9 cellular contexts compared by ENCODE assay signal in the genomic region with DNA sequence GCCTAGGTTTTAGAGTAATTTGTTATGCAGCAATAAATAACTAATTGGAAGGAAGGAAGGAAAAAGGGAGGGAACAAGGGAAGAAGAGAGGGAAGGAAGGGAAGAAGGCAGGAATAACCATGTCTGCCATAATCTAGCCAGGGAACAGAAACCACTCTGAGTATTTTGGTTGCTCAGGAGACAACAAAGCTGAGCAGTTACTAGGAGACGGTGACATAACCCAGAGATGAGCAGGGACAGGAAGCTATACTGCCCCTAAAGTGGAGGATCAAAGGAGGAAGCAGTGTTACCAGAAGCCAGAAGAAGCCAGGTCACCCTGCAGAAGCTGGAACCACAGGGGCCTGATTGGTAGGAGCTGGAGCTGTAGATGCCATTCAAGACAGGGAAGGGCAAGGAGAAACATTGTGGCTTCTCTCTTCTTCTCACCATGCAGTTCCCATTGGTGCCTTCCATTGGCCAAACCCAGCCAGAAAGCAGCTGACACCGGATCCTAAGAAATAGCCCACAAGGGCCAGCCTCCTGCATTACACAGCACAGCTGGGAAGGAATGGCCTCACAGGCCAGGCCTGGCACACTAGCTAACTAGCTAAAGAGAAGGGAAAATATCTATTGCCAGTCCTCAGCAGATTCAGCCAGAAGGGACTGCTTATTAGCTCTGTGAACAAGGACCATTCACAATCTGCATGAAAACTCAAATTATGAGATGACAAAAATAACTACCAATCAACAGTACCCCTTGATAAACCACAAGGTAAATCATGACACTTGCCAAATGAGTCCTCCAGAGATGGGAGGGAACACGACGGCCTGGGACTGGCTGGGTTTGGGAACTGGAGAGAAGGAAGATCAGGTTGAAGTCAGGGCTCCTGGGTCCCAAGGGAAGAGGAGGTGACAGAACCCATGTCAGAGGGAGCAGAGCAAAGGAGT.
DNase-seq lines count a peak whose midpoint lies in the region; ATAC-seq and TF ChIP-seq lines count a peak whose summit lies in the region.
"Had no signal": no experiment of that assay in that cellular context is flagged by ENCODE, and none has a peak within 500 bp of the region (broad histone marks: within the 10 kb centered on the region; RNA-seq: fewer than 3 reads in every experiment).

No MANE protein-coding gene starts in this region.

- no peak overlapping the region for H3K27ac Mint-ChIP-seq in neural progenitor cell

- no peak overlapping the region for H3K4me2 ChIP-seq in neural progenitor cell

- H3F3A ChIP-seq in neural progenitor cell (ENCODE audit: low read depth), result no peaks in the 10 kb centered on the region

- H3K4me3 Mint-ChIP-seq in neural progenitor cell, result peak overlapping the region; percentile 11

- H3K27me3 ChIP-seq in neural progenitor cell, result no peaks in the 10 kb centered on the region
- peaks cover 21% of the 10 kb centered on the region for H3K27me3 ChIP-seq in HAP-1 (ENCODE audit: low read depth)

- H3K9me3 ChIP-seq in neural progenitor cell (ENCODE audit: low read depth) (no peaks in the 10 kb centered on the region), HAP-1 (no peaks in the 10 kb centered on the region)

- H3K36me3 ChIP-seq in neural progenitor cell (no peaks in the 10 kb centered on the region), HAP-1 (replicated peaks) (no peaks in the 10 kb centered on the region)

- H3K36me3 Mint-ChIP-seq in neural progenitor cell, result no peaks in the 10 kb centered on the region

- no peaks in the 10 kb centered on the region for H3K9me3 Mint-ChIP-seq in neural progenitor cell

- H4K20me1 ChIP-seq in neural progenitor cell (ENCODE audit: low read depth), result no peaks in the 10 kb centered on the region

- peaks cover 5% of the 10 kb centered on the region for H3K27me3 Mint-ChIP-seq in neural progenitor cell (ENCODE audit: insufficient read depth, low read depth)

- no peak overlapping the region for H2AFZ ChIP-seq in neural progenitor cell (replicated peaks)

- ATAC-seq in activated CD4-positive, CD25-positive, alpha-beta regulatory T cell treated with anti-CD3 and anti-CD28 coated beads, Interleukin-2, amount 50 U/mL, for 24 hours, result peak; percentile 39 to 58
- peak; percentile 23 for ATAC-seq in HG02798 (IDR thresholded peaks at IDR 0.05; ENCODE audit: poor library complexity, unreplicated experiment)

- H3K4me1 ChIP-seq in neural progenitor cell (no peaks in the 10 kb centered on the region), HAP-1 (no peaks in the 10 kb centered on the region)

- in situ Hi-C loops in HAP-1 (cut with MboI; ENCODE audit: low sequenced_read_pairs), result no loop called here

- DNase-seq in activated CD4-positive, CD25-positive, alpha-beta regulatory T cell (lab: John Stamatoyannopoulos, UW), result no peak
- DNase-seq in NCI-H510A treated with DMSO at 0.1 percent for 48 hours (lab: John Stamatoyannopoulos, UW) (peak; percentile 6), neural progenitor cell (ENCODE audit: low spot score) (no peak), HAP-1 (ENCODE audit: low spot score in 2 of 2) (no peak), NCI-H2227 treated with DMSO at 0.1 percent for 48 hours (lab: John Stamatoyannopoulos, UW) (no peak)
- no peak for DNase-seq in activated CD4-positive, alpha-beta T cell treated with anti-CD3 and anti-CD28 coated beads for 1 hour
- DNase-seq: activated gamma-delta T cell had no signal

- H3K4me3 ChIP-seq in neural progenitor cell (no peak overlapping the region), HAP-1 (no peak overlapping the region)

- H3K9ac ChIP-seq in neural progenitor cell, result no peak overlapping the region

- no peak for TF ChIP-seq CTCF in neural progenitor cell (IDR thresholded peaks at IDR 0.05)

- no peak overlapping the region for H3K27ac ChIP-seq in neural progenitor cell

- H3K79me2 ChIP-seq in neural progenitor cell (ENCODE audit: low read depth), result no peaks in the 10 kb centered on the region

- peaks cover 6% of the 10 kb centered on the region for H3K4me1 Mint-ChIP-seq in neural progenitor cell
